Comparison of ENCODE assay signal across 30 cellular contexts in the genomic region with DNA sequence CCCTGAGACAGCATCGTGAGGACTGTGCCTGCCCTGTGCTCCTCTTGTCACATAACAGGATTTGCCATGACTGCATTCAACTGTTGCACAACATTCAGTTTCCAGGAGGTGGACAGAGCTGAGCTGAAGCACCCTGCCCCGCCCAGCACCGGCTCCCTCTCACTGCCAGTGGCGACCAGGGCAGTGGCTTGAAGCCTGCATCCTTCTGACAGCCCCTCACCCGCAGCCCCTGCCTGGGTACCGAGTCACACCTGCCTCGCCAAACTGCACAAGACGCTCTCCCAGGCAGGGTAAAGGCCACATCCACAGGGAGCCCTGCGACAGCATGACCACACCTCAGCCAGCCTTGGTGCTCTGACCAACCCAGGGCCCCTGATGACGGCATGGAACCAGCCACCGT. TPM values are rescaled to one million over a fixed set of nuclear protein-coding genes. Genes with fewer than 3 reads are reported as not detected.
DNase-seq lines count a peak whose midpoint lies in the region; ATAC-seq and TF ChIP-seq lines count a peak whose summit lies in the region.
"Had no signal": no experiment of that assay in that cellular context is flagged by ENCODE, and none has a peak within 500 bp of the region (broad histone marks: within the 10 kb centered on the region; RNA-seq: fewer than 3 reads in every experiment).

No MANE protein-coding gene starts in this region.

- H3K36me3 Mint-ChIP-seq in activated naive CD8-positive, alpha-beta T cell treated with anti-CD3 and anti-CD28 coated beads for 36 hours, result no peaks in the 10 kb centered on the region
- H3K36me3 Mint-ChIP-seq: activated naive CD8-positive, alpha-beta T cell; natural killer cell treated with Interleukin-12 subunit alpha and Interleukin-12 subunit beta and Interleukin-15 and Interleukin-18, amount 100 ng/mL, for 72 hours had no signal

- intact Hi-C loops in PC-9 (cut with micrococcal nuclease; ENCODE audit: unreplicated experiment) (no loop called here), sigmoid colon (cut with DNase I) (no loop called here)

- POLR2A ChIA-PET in PC-9 (lab: Charles Lee; ENCODE audit: unreplicated experiment), result no interaction called here

- CTCF ChIA-PET in PC-9 (lab: Charles Lee), result interaction anchor here (0.6 kb wide), 1 partner anchor 10 kb away, joined by 4 read pairs; no protein-coding TSS in a partner anchor

- TF ChIP-seq EP300 in sigmoid colon (IDR thresholded peaks at IDR 0.05), result no peak

- no peak overlapping the region for H3K27ac Mint-ChIP-seq in activated naive CD8-positive, alpha-beta T cell treated with anti-CD3 and anti-CD28 coated beads for 36 hours
- H3K27ac Mint-ChIP-seq: activated naive CD8-positive, alpha-beta T cell; natural killer cell treated with Interleukin-12 subunit alpha and Interleukin-12 subunit beta and Interleukin-15 and Interleukin-18, amount 100 ng/mL, for 72 hours had no signal

- H3K4me1 Mint-ChIP-seq in activated naive CD8-positive, alpha-beta T cell treated with anti-CD3 and anti-CD28 coated beads for 36 hours, result no peaks in the 10 kb centered on the region

- H4K20me1 ChIP-seq in PC-9 (ENCODE audit: insufficient read depth), result no peaks in the 10 kb centered on the region

- H3K4me2 ChIP-seq in PC-9, result no peak overlapping the region
- H3K4me2 ChIP-seq: SK-N-SH had no signal

- no peaks in the 10 kb centered on the region for H3K9me2 ChIP-seq in PC-9 (ENCODE audit: insufficient read depth)
- H3K9me2 ChIP-seq: SK-N-SH had no signal

- ATAC-seq in esophagus mucosa, result peak; percentile 69
- ATAC-seq: gastrocnemius medialis; HCT116; natural killer cell treated with Interleukin-12 subunit alpha and Interleukin-12 subunit beta and Interleukin-15 and Interleukin-18, amount 100 ng/mL, for 72 hours had no signal

- no peaks in the 10 kb centered on the region for H3K9me3 ChIP-seq in PC-9 (ENCODE audit: insufficient read depth, low read depth)
- H3K9me3 ChIP-seq in sigmoid colon, result no peaks in the 10 kb centered on the region
- H3K9me3 ChIP-seq: ascending aorta, gastrocnemius medialis, left ventricle myocardium inferior, MG63, ovary, SK-N-SH, spleen, upper lobe of left lung had no signal

- no peaks in the 10 kb centered on the region for H3K79me2 ChIP-seq in PC-9 (ENCODE audit: low read depth)

- H3K27me3 Mint-ChIP-seq in activated naive CD8-positive, alpha-beta T cell treated with anti-CD3 and anti-CD28 coated beads for 36 hours, result peaks cover 5% of the 10 kb centered on the region
- H3K27me3 Mint-ChIP-seq: activated naive CD8-positive, alpha-beta T cell; natural killer cell treated with Interleukin-12 subunit alpha and Interleukin-12 subunit beta and Interleukin-15 and Interleukin-18, amount 100 ng/mL, for 72 hours had no signal

- no TSS peak for BruUV-seq in PC-9 (replicated peaks; lab: Mats Ljungman, UMichigan)

- peaks cover 18% of the 10 kb centered on the region for H3F3A ChIP-seq in PC-9 (ENCODE audit: insufficient read depth, low read depth)

- no peak overlapping the region for H3K4me3 Mint-ChIP-seq in activated naive CD8-positive, alpha-beta T cell treated with anti-CD3 and anti-CD28 coated beads for 36 hours
- H3K4me3 Mint-ChIP-seq: activated naive CD8-positive, alpha-beta T cell; natural killer cell treated with Interleukin-12 subunit alpha and Interleukin-12 subunit beta and Interleukin-15 and Interleukin-18, amount 100 ng/mL, for 72 hours had no signal

- H3K4me1 ChIP-seq in PC-9 (replicated peaks; ENCODE audit: insufficient read depth), result peaks cover 23% of the 10 kb centered on the region
- no peaks in the 10 kb centered on the region for H3K4me1 ChIP-seq in sigmoid colon
- H3K4me1 ChIP-seq: ascending aorta, gastrocnemius medialis, left ventricle myocardium inferior, spleen, upper lobe of left lung had no signal

- TF ChIP-seq POLR2A in sigmoid colon (IDR thresholded peaks at IDR 0.05), result no peak

- DNase-seq in NCI-H82 (lab: John Stamatoyannopoulos, UW), result peak; percentile 32
- no peak for DNase-seq in NCI-H82 treated with DMSO at 0.1 percent for 48 hours (lab: John Stamatoyannopoulos, UW; ENCODE audit: unreplicated experiment)
- DNase-seq in PC-9, result peak; percentile 18 to 63
- peak; percentile 44 for DNase-seq in sigmoid colon
- DNase-seq in activated naive CD8-positive, alpha-beta T cell treated with anti-CD3 and anti-CD28 coated beads for 36 hours, result no peak
- DNase-seq in cerebellum (ENCODE audit: low spot score), result no peak
- DNase-seq in brain microvascular endothelial cell, result no peak
- DNase-seq: activated CD4-positive, alpha-beta T cell treated with anti-CD3 and anti-CD28 coated beads for 4 hours; activated effector memory CD4-positive, alpha-beta T cell treated with Interleukin-2 at 50 U/mL for 16 hours; activated T-cell treated with anti-CD3 and anti-CD28 coated beads for 4 hours; caudate nucleus; gastrocnemius medialis; KBM-7; left ventricle myocardium inferior; MG63; NCI-H146; NCI-H2171; NCI-H510A treated with DMSO at 0.1 percent for 48 hours; NK-92 treated with Interleukin-12 subunit alpha and Interleukin-12 subunit beta, amount 100 ng/mL, for 24 hours; ovary; RPMI8226; SK-N-SH; spleen had no signal

- H3K27me3 ChIP-seq in PC-9 (ENCODE audit: insufficient read depth, low read depth), result no peaks in the 10 kb centered on the region
- H3K27me3 ChIP-seq in sigmoid colon, result no peaks in the 10 kb centered on the region
- H3K27me3 ChIP-seq in brain microvascular endothelial cell (replicated peaks), result no peaks in the 10 kb centered on the region
- H3K27me3 ChIP-seq: ascending aorta, gastrocnemius medialis, MG63, ovary, spleen, upper lobe of left lung had no signal

- H3K4me3 ChIP-seq in PC-9, result no peak overlapping the region
- no peak overlapping the region for H3K4me3 ChIP-seq in sigmoid colon
- no peak overlapping the region for H3K4me3 ChIP-seq in brain microvascular endothelial cell (ENCODE audit: low read depth, low read length)
- H3K4me3 ChIP-seq: ascending aorta, gastrocnemius medialis, left ventricle myocardium inferior, MG63, ovary, spleen, upper lobe of left lung had no signal

- no peak overlapping the region for H3K27ac ChIP-seq in PC-9
- no peak overlapping the region for H3K27ac ChIP-seq in sigmoid colon
- no peak overlapping the region for H3K27ac ChIP-seq in brain microvascular endothelial cell
- H3K27ac ChIP-seq: 22Rv1, ascending aorta, gastrocnemius medialis, left ventricle myocardium inferior, ovary, spleen, upper lobe of left lung had no signal

- TF ChIP-seq CTCF in PC-9 (conservative IDR thresholded peaks at IDR 0.05) (no peak), sigmoid colon (IDR thresholded peaks at IDR 0.05) (no peak), brain microvascular endothelial cell (IDR thresholded peaks at IDR 0.05; ENCODE audit: low read depth, low read length, missing control alignments) (no peak)

- WGBS in sigmoid colon, 2 donors, result 58 to 73% methylated on average over 11 of the region's 11 CpGs

- H2AFZ ChIP-seq in PC-9, result no peak overlapping the region

- no peaks in the 10 kb centered on the region for H3K36me3 ChIP-seq in PC-9 (ENCODE audit: low read depth)
- no peaks in the 10 kb centered on the region for H3K36me3 ChIP-seq in sigmoid colon
- no peaks in the 10 kb centered on the region for H3K36me3 ChIP-seq in brain microvascular endothelial cell (replicated peaks)
- H3K36me3 ChIP-seq: ascending aorta, gastrocnemius medialis, left ventricle myocardium inferior, MG63, ovary, spleen, upper lobe of left lung had no signal

- in situ Hi-C loops in brain microvascular endothelial cell (cut with HindIII; ENCODE audit: low pct_ligation_motif_present, low sequenced_read_pairs), result no loop called here

- H3K9me3 Mint-ChIP-seq in activated naive CD8-positive, alpha-beta T cell treated with anti-CD3 and anti-CD28 coated beads for 36 hours, result no peaks in the 10 kb centered on the region
- H3K9me3 Mint-ChIP-seq: natural killer cell treated with Interleukin-12 subunit alpha and Interleukin-12 subunit beta and Interleukin-15 and Interleukin-18, amount 100 ng/mL, for 72 hours had no signal

RNA-seq across cellular contexts. Expression of gene ZNF354A, which starts 59.9 kb away (rescaled TPM):
- total RNA-seq in PC-9 (2021) (12.1 and 14.2 TPM in 2 replicates), esophagus mucosa (5.6 TPM), sigmoid colon (10 to 100 TPM; 17.8 to 29.4 (median 21.7) TPM), cerebellum (15.7 TPM)
- 1 to 10 TPM; 3.7 to 5.8 (median 4.8) TPM for polyA plus RNA-seq in sigmoid colon
- total RNA-seq in activated naive CD8-positive, alpha-beta T cell treated with anti-CD3 and anti-CD28 coated beads for 36 hours, result 1 to 10 TPM; 6.4 to 6.5 TPM

Comparison
In these comparisons a context has a peak if more than half of its experiments do, and no peak if none do; other contexts are left out.
1. DNase-seq: peak in NCI-H82 (single experiment), PC-9 (2 of 2) and sigmoid colon (single experiment); none in NCI-H82 treated with DMSO at 0.1 percent for 48 hours (single experiment), activated naive CD8-positive, alpha-beta T cell treated with anti-CD3 and anti-CD28 coated beads for 36 hours (single experiment), cerebellum (single experiment) and brain microvascular endothelial cell (single experiment).